In the genomic region with DNA sequence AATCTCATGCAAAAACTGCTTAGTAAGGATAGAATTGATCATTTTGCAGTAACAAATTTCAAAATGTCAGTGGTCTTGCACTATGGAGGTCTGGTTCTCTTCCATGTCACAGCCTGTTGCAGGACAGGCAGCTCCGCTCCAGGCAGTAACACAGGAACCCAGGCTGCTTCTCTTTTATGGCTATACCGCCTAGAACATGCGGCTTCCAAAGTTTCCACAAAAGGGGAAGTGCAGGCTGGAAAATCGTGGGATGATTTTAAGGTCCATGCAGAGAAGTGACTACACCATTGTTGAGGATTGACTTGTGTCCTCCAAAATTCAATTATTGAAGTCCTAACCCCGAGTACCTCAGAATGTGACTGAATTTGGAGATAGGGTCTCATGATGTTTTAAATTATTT, we compare ENCODE assay signal across 33 cellular contexts.
"Had no signal": no experiment of that assay in that cellular context is flagged by ENCODE, and none has a peak within 500 bp of the region (broad histone marks: within the 10 kb centered on the region; RNA-seq: fewer than 3 reads in every experiment).

No MANE protein-coding gene starts in this region.

- H3K9me3 Mint-ChIP-seq: central memory CD8-positive, alpha-beta T cell; T-helper 1 cell treated with Interleukin-12 subunit alpha and Interleukin-12 subunit beta and Interleukin-4 antibody, amounts not matched to agents 30 μg/mL and 1 μg/mL, for 36 hours; T-helper 2 cell treated with Interferon-gamma antibody and Interleukin-4, amounts not matched to agents 5 μg/mL and 100 μg/mL, for 36 hours had no signal

- ATAC-seq: activated CD8-positive, alpha-beta T cell treated with anti-CD3 and anti-CD28 coated beads for 36 hours; activated T-cell treated with anti-CD3 and anti-CD28 coated beads, Interleukin-2, amount 50 U/mL, for 4 hours; PC-3 had no signal

- H3K9me3 ChIP-seq: Peyer's patch had no signal

- H3K4me1 ChIP-seq: ascending aorta, Peyer's patch, SJSA1 had no signal

- H3K36me3 ChIP-seq: ascending aorta, cardiac muscle cell, Peyer's patch, SJSA1 had no signal

- H3K27me3 ChIP-seq: ascending aorta, cardiac muscle cell, Peyer's patch, SJSA1 had no signal

- H3K9ac ChIP-seq: SK-N-SH had no signal

- DNase-seq: activated CD4-positive, alpha-beta T cell treated with anti-CD3 and anti-CD28 coated beads for 1 hour; activated CD4-positive, alpha-beta T cell treated with anti-CD3 and anti-CD28 coated beads, Interleukin-2, amount 10 ng/mL, durations not matched to agents 24 days and 14 days; activated CD4-positive, alpha-beta T cell treated with anti-CD3 and anti-CD28 coated beads, Interleukin-2, amount 50 U/mL, for 4 hours; activated CD4-positive, CD25-positive, alpha-beta regulatory T cell; activated CD8-positive, alpha-beta T cell treated with anti-CD3 and anti-CD28 coated beads for 36 hours; activated effector memory CD4-positive, alpha-beta T cell treated with Interleukin-2 at 50 U/mL for 16 hours; activated naive CD4-positive, alpha-beta T cell treated with anti-CD3 and anti-CD28 coated beads, Interleukin-2, amount 10 ng/mL, durations not matched to agents 7 days and 5 days; activated T-cell treated with anti-CD3 and anti-CD28 coated beads for 4 hours; activated T-cell treated with anti-CD3 and anti-CD28 coated beads, Interleukin-2, amount 50 U/mL, for 4 hours; amygdala; NCI-H1048; NCI-H1436 treated with DMSO at 0.1 percent for 48 hours; NCI-H1694 treated with DMSO at 0.1 percent for 48 hours; NCI-H2029; NCI-H2171 treated with DMSO at 0.1 percent for 48 hours; NCI-H2227 treated with DMSO at 0.1 percent for 48 hours; NCI-H446; NCI-H510A treated with DMSO at 0.1 percent for 48 hours; NCI-H69; NK-92 treated with Interleukin-12 subunit alpha and Interleukin-12 subunit beta, amount 100 ng/mL, for 24 hours; PC-3; Peyer's patch; RPMI8226; SHP77 treated with DMSO at 0.1 percent for 48 hours; SK-N-SH had no signal

- H3K4me3 ChIP-seq: ascending aorta, cardiac muscle cell, Peyer's patch, SJSA1 had no signal

- H3K4me1 Mint-ChIP-seq: activated CD4-positive, alpha-beta T cell treated with anti-CD3 and anti-CD28 coated beads, Interleukin-2, amount 10 ng/mL, durations not matched to agents 24 days and 14 days had no signal

- H3K27ac ChIP-seq: ascending aorta, cardiac muscle cell, Peyer's patch, SJSA1, VCaP had no signal

- H3K27ac Mint-ChIP-seq: activated CD4-positive, alpha-beta T cell treated with anti-CD3 and anti-CD28 coated beads, Interleukin-2, amount 10 ng/mL, durations not matched to agents 24 days and 14 days; activated CD8-positive, alpha-beta T cell treated with anti-CD3 and anti-CD28 coated beads for 36 hours; activated naive CD4-positive, alpha-beta T cell treated with anti-CD3 and anti-CD28 coated beads, Interleukin-2, amount 10 ng/mL, durations not matched to agents 7 days and 5 days; activated naive CD8-positive, alpha-beta T cell; T-helper 1 cell treated with Interleukin-12 subunit alpha and Interleukin-12 subunit beta and Interleukin-4 antibody, amounts not matched to agents 30 μg/mL and 1 μg/mL, for 36 hours; T-helper 2 cell treated with Interferon-gamma antibody and Interleukin-4, amounts not matched to agents 5 μg/mL and 100 μg/mL, for 36 hours had no signal

- H3K4me3 Mint-ChIP-seq: activated CD4-positive, alpha-beta T cell treated with anti-CD3 and anti-CD28 coated beads, Interleukin-2, amount 10 ng/mL, durations not matched to agents 24 days and 14 days; activated CD8-positive, alpha-beta T cell treated with anti-CD3 and anti-CD28 coated beads for 36 hours; activated naive CD4-positive, alpha-beta T cell treated with anti-CD3 and anti-CD28 coated beads, Interleukin-2, amount 10 ng/mL, durations not matched to agents 7 days and 5 days; activated naive CD8-positive, alpha-beta T cell; activated T-cell treated with anti-CD3 and anti-CD28 coated beads, Interleukin-2, amount 50 U/mL, for 4 hours; central memory CD8-positive, alpha-beta T cell; T-helper 1 cell treated with Interleukin-12 subunit alpha and Interleukin-12 subunit beta and Interleukin-4 antibody, amounts not matched to agents 30 μg/mL and 1 μg/mL, for 36 hours; T-helper 2 cell treated with Interferon-gamma antibody and Interleukin-4, amounts not matched to agents 5 μg/mL and 100 μg/mL, for 36 hours had no signal
